1 cellular context compared by ENCODE assay signal in the genomic region with DNA sequence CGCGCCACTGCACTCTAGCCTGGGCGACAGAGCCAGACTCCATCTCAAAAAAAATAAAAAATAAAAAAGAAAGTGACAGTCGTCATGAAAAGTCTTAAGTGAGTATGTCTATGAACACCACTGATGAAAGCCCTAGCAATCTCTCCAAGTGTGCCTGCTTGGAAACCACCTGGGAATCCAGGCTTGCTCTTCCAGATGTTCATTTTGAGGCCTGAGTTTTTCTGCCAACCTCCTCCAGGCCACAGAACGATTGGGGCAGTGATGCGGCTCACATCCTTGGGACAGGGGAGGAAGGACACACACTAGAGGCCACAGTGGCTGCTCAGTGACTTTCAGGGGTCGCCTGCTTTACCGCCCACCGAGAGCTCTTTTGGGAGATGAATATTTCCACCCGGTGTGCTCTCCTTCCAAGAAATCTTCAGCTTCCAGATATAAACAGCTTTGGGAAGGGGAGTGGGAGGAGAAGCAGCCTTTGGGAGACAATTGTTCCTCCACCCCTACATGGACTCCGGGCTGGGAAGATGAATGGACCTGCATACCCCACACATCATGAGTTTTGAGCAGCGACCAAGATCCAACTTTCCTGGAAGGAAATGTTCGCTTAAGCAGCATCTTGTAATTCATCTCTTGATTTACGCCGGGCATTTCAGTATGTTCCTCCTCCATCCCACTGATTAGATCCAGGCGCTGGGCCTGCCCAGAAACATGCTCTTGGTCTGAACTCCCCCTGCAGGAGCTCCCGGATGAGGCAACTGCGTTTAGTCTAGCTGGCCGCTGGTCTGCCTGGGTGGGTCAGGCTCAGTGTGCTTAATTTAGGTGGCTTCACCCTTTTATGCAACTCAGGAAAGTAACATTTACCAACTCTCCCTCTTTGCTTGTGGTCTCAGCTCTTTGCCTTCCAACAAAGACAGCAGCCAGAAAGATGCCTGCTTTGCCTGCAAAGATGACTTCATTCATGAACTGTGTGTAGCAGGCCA.
TF ChIP-seq lines count a peak whose summit lies in the region.

No MANE protein-coding gene starts in this region.

TF ChIP-seq in GM23338, 12 proteins besides CTCF, POLR2A, EP300 and RAD21 (continued from another document):
- TF ChIP-seq, protein P1, sequence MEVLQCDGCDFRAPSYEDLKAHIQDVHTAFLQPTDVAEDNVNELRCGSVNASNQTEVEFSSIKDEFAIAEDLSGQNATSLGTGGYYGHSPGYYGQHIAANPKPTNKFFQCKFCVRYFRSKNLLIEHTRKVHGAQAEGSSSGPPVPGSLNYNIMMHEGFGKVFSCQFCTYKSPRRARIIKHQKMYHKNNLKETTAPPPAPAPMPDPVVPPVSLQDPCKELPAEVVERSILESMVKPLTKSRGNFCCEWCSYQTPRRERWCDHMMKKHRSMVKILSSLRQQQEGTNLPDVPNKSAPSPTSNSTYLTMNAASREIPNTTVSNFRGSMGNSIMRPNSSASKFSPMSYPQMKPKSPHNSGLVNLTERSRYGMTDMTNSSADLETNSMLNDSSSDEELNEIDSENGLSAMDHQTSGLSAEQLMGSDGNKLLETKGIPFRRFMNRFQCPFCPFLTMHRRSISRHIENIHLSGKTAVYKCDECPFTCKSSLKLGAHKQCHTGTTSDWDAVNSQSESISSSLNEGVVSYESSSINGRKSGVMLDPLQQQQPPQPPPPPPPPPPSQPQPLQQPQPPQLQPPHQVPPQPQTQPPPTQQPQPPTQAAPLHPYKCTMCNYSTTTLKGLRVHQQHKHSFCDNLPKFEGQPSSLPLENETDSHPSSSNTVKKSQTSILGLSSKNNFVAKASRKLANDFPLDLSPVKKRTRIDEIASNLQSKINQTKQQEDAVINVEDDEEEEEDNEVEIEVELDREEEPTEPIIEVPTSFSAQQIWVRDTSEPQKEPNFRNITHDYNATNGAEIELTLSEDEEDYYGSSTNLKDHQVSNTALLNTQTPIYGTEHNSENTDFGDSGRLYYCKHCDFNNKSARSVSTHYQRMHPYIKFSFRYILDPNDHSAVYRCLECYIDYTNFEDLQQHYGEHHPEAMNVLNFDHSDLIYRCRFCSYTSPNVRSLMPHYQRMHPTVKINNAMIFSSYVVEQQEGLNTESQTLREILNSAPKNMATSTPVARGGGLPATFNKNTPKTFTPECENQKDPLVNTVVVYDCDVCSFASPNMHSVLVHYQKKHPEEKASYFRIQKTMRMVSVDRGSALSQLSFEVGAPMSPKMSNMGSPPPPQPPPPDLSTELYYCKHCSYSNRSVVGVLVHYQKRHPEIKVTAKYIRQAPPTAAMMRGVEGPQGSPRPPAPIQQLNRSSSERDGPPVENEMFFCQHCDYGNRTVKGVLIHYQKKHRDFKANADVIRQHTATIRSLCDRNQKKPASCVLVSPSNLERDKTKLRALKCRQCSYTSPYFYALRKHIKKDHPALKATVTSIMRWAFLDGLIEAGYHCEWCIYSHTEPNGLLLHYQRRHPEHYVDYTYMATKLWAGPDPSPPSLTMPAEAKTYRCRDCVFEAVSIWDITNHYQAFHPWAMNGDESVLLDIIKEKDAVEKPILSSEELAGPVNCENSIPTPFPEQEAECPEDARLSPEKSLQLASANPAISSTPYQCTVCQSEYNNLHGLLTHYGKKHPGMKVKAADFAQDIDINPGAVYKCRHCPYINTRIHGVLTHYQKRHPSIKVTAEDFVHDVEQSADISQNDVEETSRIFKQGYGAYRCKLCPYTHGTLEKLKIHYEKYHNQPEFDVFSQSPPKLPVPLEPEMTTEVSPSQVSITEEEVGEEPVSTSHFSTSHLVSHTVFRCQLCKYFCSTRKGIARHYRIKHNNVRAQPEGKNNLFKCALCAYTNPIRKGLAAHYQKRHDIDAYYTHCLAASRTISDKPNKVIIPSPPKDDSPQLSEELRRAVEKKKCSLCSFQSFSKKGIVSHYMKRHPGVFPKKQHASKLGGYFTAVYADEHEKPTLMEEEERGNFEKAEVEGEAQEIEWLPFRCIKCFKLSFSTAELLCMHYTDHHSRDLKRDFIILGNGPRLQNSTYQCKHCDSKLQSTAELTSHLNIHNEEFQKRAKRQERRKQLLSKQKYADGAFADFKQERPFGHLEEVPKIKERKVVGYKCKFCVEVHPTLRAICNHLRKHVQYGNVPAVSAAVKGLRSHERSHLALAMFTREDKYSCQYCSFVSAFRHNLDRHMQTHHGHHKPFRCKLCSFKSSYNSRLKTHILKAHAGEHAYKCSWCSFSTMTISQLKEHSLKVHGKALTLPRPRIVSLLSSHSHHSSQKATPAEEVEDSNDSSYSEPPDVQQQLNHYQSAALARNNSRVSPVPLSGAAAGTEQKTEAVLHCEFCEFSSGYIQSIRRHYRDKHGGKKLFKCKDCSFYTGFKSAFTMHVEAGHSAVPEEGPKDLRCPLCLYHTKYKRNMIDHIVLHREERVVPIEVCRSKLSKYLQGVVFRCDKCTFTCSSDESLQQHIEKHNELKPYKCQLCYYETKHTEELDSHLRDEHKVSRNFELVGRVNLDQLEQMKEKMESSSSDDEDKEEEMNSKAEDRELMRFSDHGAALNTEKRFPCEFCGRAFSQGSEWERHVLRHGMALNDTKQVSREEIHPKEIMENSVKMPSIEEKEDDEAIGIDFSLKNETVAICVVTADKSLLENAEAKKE (CRISPR knock-in tag; IDR thresholded peaks at IDR 0.05) = no peak
- TF ChIP-seq EZH2 (IDR thresholded peaks at IDR 0.05; ENCODE audit: low read depth, unreplicated experiment) (no peak), CREB1 (CRISPR knock-in tag; IDR thresholded peaks at IDR 0.05; ENCODE audit: low read depth) (no peak), POLR2AphosphoS5 (IDR thresholded peaks at IDR 0.05; ENCODE audit: low read depth) (no peak), EZH2phosphoT487 (IDR thresholded peaks at IDR 0.05; ENCODE audit: unreplicated experiment) (no peak), NANOG (IDR thresholded peaks at IDR 0.05; ENCODE audit: borderline replicate concordance) (no peak)
- TF ChIP-seq, protein P2, sequence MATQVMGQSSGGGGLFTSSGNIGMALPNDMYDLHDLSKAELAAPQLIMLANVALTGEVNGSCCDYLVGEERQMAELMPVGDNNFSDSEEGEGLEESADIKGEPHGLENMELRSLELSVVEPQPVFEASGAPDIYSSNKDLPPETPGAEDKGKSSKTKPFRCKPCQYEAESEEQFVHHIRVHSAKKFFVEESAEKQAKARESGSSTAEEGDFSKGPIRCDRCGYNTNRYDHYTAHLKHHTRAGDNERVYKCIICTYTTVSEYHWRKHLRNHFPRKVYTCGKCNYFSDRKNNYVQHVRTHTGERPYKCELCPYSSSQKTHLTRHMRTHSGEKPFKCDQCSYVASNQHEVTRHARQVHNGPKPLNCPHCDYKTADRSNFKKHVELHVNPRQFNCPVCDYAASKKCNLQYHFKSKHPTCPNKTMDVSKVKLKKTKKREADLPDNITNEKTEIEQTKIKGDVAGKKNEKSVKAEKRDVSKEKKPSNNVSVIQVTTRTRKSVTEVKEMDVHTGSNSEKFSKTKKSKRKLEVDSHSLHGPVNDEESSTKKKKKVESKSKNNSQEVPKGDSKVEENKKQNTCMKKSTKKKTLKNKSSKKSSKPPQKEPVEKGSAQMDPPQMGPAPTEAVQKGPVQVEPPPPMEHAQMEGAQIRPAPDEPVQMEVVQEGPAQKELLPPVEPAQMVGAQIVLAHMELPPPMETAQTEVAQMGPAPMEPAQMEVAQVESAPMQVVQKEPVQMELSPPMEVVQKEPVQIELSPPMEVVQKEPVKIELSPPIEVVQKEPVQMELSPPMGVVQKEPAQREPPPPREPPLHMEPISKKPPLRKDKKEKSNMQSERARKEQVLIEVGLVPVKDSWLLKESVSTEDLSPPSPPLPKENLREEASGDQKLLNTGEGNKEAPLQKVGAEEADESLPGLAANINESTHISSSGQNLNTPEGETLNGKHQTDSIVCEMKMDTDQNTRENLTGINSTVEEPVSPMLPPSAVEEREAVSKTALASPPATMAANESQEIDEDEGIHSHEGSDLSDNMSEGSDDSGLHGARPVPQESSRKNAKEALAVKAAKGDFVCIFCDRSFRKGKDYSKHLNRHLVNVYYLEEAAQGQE (IDR thresholded peaks at IDR 0.05; ENCODE audit: unreplicated experiment) = no peak
- TF ChIP-seq, protein P3, sequence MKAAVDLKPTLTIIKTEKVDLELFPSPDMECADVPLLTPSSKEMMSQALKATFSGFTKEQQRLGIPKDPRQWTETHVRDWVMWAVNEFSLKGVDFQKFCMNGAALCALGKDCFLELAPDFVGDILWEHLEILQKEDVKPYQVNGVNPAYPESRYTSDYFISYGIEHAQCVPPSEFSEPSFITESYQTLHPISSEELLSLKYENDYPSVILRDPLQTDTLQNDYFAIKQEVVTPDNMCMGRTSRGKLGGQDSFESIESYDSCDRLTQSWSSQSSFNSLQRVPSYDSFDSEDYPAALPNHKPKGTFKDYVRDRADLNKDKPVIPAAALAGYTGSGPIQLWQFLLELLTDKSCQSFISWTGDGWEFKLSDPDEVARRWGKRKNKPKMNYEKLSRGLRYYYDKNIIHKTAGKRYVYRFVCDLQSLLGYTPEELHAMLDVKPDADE (IDR thresholded peaks at IDR 0.05) = no peak
TF ChIP-seq in GM23338: peak in this region for 0.
